In genomic region chr2:74450570-74451190, GRCh38 we compare ENCODE assay signal across 34 cellular contexts.
"Had no signal": no experiment of that assay in that cellular context is flagged by ENCODE, and none has a peak within 500 bp of the region (broad histone marks: within the 10 kb centered on the region; RNA-seq: fewer than 3 reads in every experiment).

No MANE protein-coding gene starts in this region.

- H3K9me3 ChIP-seq: ascending aorta, breast epithelium, esophagus squamous epithelium, gastroesophageal sphincter had no signal

- H3K27ac Mint-ChIP-seq: activated B cell treated with CpG ODN at 0.5 μM for 24 hours; activated CD4-positive, alpha-beta T cell treated with anti-CD3 and anti-CD28 coated beads, Interleukin-2, amount 10 ng/mL, durations not matched to agents 24 days and 14 days; activated naive CD4-positive, alpha-beta T cell treated with anti-CD3 and anti-CD28 coated beads, Interleukin-2, amount 50 U/mL, for 72 hours; activated T-cell treated with anti-CD3 and anti-CD28 coated beads, Interleukin-2, amount 50 U/mL, for 24 hours; activated T-cell treated with anti-CD3 and anti-CD28 coated beads, Interleukin-2, amount 50 U/mL, for 72 hours; brain; dendritic cell treated with granulocyte-macrophage colony-stimulating factor and Interleukin-4, amounts not matched to agents 40 ng/mL and 50 ng/mL, for 4 days; T-helper 17 cell; T-helper 2 cell treated with Interferon-gamma antibody and Interleukin-4, amounts not matched to agents 5 μg/mL and 100 μg/mL, for 36 hours had no signal

- H3K4me3 ChIP-seq: ascending aorta, breast epithelium, cardiac muscle cell, coronary artery, dorsolateral prefrontal cortex, esophagus squamous epithelium, gastroesophageal sphincter had no signal

- H3K27ac ChIP-seq: ascending aorta, breast epithelium, cardiac muscle cell, coronary artery, dorsolateral prefrontal cortex, epithelial cell of prostate, esophagus squamous epithelium, gastroesophageal sphincter, WERI-Rb-1 had no signal

- ATAC-seq: activated CD4-positive, CD25-positive, alpha-beta regulatory T cell treated with anti-CD3 and anti-CD28 coated beads, Interleukin-2, amount 50 U/mL, for 24 hours; activated naive CD4-positive, alpha-beta T cell treated with anti-CD3 and anti-CD28 coated beads, Interleukin-2, amount 50 U/mL, for 72 hours; activated T-cell treated with anti-CD3 and anti-CD28 coated beads, Interleukin-2, amount 50 U/mL, for 72 hours; gastroesophageal sphincter; T-helper 17 cell had no signal

- H3K27me3 ChIP-seq: ascending aorta, breast epithelium, cardiac muscle cell, esophagus squamous epithelium, gastroesophageal sphincter had no signal

- H3K4me3 Mint-ChIP-seq: activated B cell treated with CpG ODN at 0.5 μM for 24 hours; activated CD4-positive, alpha-beta memory T cell treated with anti-CD3 and anti-CD28 coated beads, Interleukin-2, amount 10 ng/mL, durations not matched to agents 7 days and 5 days; activated CD4-positive, alpha-beta T cell treated with anti-CD3 and anti-CD28 coated beads, Interleukin-2, amount 10 ng/mL, durations not matched to agents 24 days and 14 days; activated naive CD4-positive, alpha-beta T cell treated with anti-CD3 and anti-CD28 coated beads, Interleukin-2, amount 10 ng/mL, durations not matched to agents 7 days and 5 days; activated naive CD8-positive, alpha-beta T cell treated with anti-CD3 and anti-CD28 coated beads, Interleukin-2, amount 10 ng/mL, durations not matched to agents 7 days and 5 days; activated T-cell treated with anti-CD3 and anti-CD28 coated beads, Interleukin-2, amount 50 U/mL, for 24 hours; activated T-cell treated with anti-CD3 and anti-CD28 coated beads, Interleukin-2, amount 50 U/mL, for 72 hours; dendritic cell treated with granulocyte-macrophage colony-stimulating factor and Interleukin-4, amounts not matched to agents 40 ng/mL and 50 ng/mL, for 4 days; T-helper 17 cell; T-helper 2 cell treated with Interferon-gamma antibody and Interleukin-4, amounts not matched to agents 5 μg/mL and 100 μg/mL, for 36 hours had no signal

- H3K36me3 Mint-ChIP-seq: brain had no signal

- DNase-seq: activated B cell treated with CpG ODN at 0.5 μM for 24 hours; activated CD4-positive, alpha-beta memory T cell treated with anti-CD3 and anti-CD28 coated beads, Interleukin-2, amount 10 ng/mL, durations not matched to agents 7 days and 5 days; activated CD4-positive, alpha-beta T cell treated with anti-CD3 and anti-CD28 coated beads, Interleukin-2, amount 10 ng/mL, durations not matched to agents 24 days and 14 days; activated CD4-positive, alpha-beta T cell treated with anti-CD3 and anti-CD28 coated beads, Interleukin-2, amount 50 U/mL, for 4 hours; activated CD8-positive, alpha-beta memory T cell treated with anti-CD3 and anti-CD28 coated beads, Interleukin-2, amount 50 U/mL, for 48 hours; activated gamma-delta T cell; activated naive CD4-positive, alpha-beta T cell; activated naive CD4-positive, alpha-beta T cell treated with anti-CD3 and anti-CD28 coated beads, Interleukin-2, amount 10 ng/mL, durations not matched to agents 7 days and 5 days; activated naive CD8-positive, alpha-beta T cell treated with anti-CD3 and anti-CD28 coated beads, Interleukin-2, amount 10 ng/mL, durations not matched to agents 7 days and 5 days; activated T-cell treated with anti-CD3 and anti-CD28 coated beads for 4 hours; activated T-cell treated with anti-CD3 and anti-CD28 coated beads, Interleukin-2, amount 50 U/mL, for 24 hours; activated T-cell treated with anti-CD3 and anti-CD28 coated beads, Interleukin-2, amount 50 U/mL, for 72 hours; central memory CD4-positive, alpha-beta T cell; cerebellar nuclear complex; dorsolateral prefrontal cortex; esophagus squamous epithelium; foreskin melanocyte; T-helper 1 cell; T-helper 17 cell; T1000; WERI-Rb-1 had no signal

- H3K9me3 Mint-ChIP-seq: activated B cell treated with CpG ODN at 0.5 μM for 24 hours; activated CD4-positive, alpha-beta memory T cell treated with anti-CD3 and anti-CD28 coated beads, Interleukin-2, amount 10 ng/mL, durations not matched to agents 7 days and 5 days; activated CD4-positive, alpha-beta T cell treated with anti-CD3 and anti-CD28 coated beads, Interleukin-2, amount 10 ng/mL, durations not matched to agents 24 days and 14 days; activated naive CD4-positive, alpha-beta T cell treated with anti-CD3 and anti-CD28 coated beads, Interleukin-2, amount 10 ng/mL, durations not matched to agents 7 days and 5 days; activated naive CD4-positive, alpha-beta T cell treated with anti-CD3 and anti-CD28 coated beads, Interleukin-2, amount 50 U/mL, for 72 hours; activated naive CD8-positive, alpha-beta T cell treated with anti-CD3 and anti-CD28 coated beads, Interleukin-2, amount 10 ng/mL, durations not matched to agents 7 days and 5 days; activated T-cell treated with anti-CD3 and anti-CD28 coated beads, Interleukin-2, amount 50 U/mL, for 24 hours; activated T-cell treated with anti-CD3 and anti-CD28 coated beads, Interleukin-2, amount 50 U/mL, for 72 hours; brain; dendritic cell treated with granulocyte-macrophage colony-stimulating factor and Interleukin-4, amounts not matched to agents 40 ng/mL and 50 ng/mL, for 4 days; T-helper 2 cell treated with Interferon-gamma antibody and Interleukin-4, amounts not matched to agents 5 μg/mL and 100 μg/mL, for 36 hours had no signal

- FAIRE-seq: endometrium, endothelial cell of umbilical vein had no signal

- H3K36me3 ChIP-seq: ascending aorta, breast epithelium, cardiac muscle cell, esophagus squamous epithelium, gastroesophageal sphincter, WERI-Rb-1 had no signal

- H3K27me3 Mint-ChIP-seq: activated B cell treated with CpG ODN at 0.5 μM for 24 hours; activated T-cell treated with anti-CD3 and anti-CD28 coated beads, Interleukin-2, amount 50 U/mL, for 24 hours had no signal
